Comparison of ENCODE assay signal across 8 cellular contexts in genomic region chr12:56634837-56635538, GRCh38. TPM values are rescaled to one million over a fixed set of nuclear protein-coding genes. Genes with fewer than 3 reads are reported as not detected.
DNase-seq lines count a peak whose midpoint lies in the region; ATAC-seq, FAIRE-seq and TF ChIP-seq lines count a peak whose summit lies in the region.

No MANE protein-coding gene starts in this region.

- peak overlapping the region; percentile 87 for H3K4me3 Mint-ChIP-seq in activated CD4-positive, alpha-beta T cell treated with anti-CD3 and anti-CD28 coated beads for 36 hours

- H3K4me1 Mint-ChIP-seq in activated CD4-positive, alpha-beta T cell treated with anti-CD3 and anti-CD28 coated beads for 36 hours = peaks cover 77% of the 10 kb centered on the region

- DNase-seq in GM12892 (ENCODE audit: insufficient read length) = peak; percentile 71
- peak; percentile 56 for DNase-seq in NCI-H446 treated with DMSO at 0.1 percent for 48 hours (lab: John Stamatoyannopoulos, UW)
- peak; percentile 82 for DNase-seq in activated CD4-positive, alpha-beta T cell treated with anti-CD3 and anti-CD28 coated beads for 36 hours
- DNase-seq in kidney glomerular epithelial cell (lab: John Stamatoyannopoulos, UW) = peak; percentile 87
- peak; percentile 77 for DNase-seq in stimulated activated CD4-positive, alpha-beta T cell treated with anti-CD3 and anti-CD28 coated beads, Interleukin-15, amount 100 ng/mL, for 24 hours
- no peak for DNase-seq in cortex of kidney (lab: John Stamatoyannopoulos, UW)

- TF ChIP-seq POLR2A in GM12892 (IDR thresholded peaks at IDR 0.05; ENCODE audit: low read depth, low read length) = peak; percentile 56; the same call in 1 of the 2 replicates

- peak overlapping the region; percentile 92 for H3K27ac Mint-ChIP-seq in activated CD4-positive, alpha-beta T cell treated with anti-CD3 and anti-CD28 coated beads for 36 hours

- peak overlapping the region; percentile 98 for H3K27ac ChIP-seq in cingulate gyrus (ENCODE audit: low read depth, low read length)

- CTCF ChIA-PET in activated CD4-positive, alpha-beta T cell treated with anti-CD3 and anti-CD28 coated beads for 36 hours (lab: Charles Lee) = interaction anchor here (0.6 to 3.1 kb wide), 9 partner anchors 12 to 445 kb away, joined by 3 to 33 read pairs (median 3); partner anchors contain the start of genes ATP5F1B and PTGES3

- peak; percentile 37 for ATAC-seq in HG03175 (IDR thresholded peaks at IDR 0.05; ENCODE audit: unreplicated experiment)
- ATAC-seq in activated CD4-positive, alpha-beta T cell treated with anti-CD3 and anti-CD28 coated beads for 36 hours = peak; percentile 31

- H3K9me3 Mint-ChIP-seq in activated CD4-positive, alpha-beta T cell treated with anti-CD3 and anti-CD28 coated beads for 36 hours (ENCODE audit: low read depth) = no peaks in the 10 kb centered on the region

- H3K27me3 Mint-ChIP-seq in activated CD4-positive, alpha-beta T cell treated with anti-CD3 and anti-CD28 coated beads for 36 hours = no peaks in the 10 kb centered on the region

- H3K36me3 Mint-ChIP-seq in activated CD4-positive, alpha-beta T cell treated with anti-CD3 and anti-CD28 coated beads for 36 hours (ENCODE audit: low read depth) = peaks cover 26% of the 10 kb centered on the region

- POLR2A ChIA-PET in activated CD4-positive, alpha-beta T cell treated with anti-CD3 and anti-CD28 coated beads for 36 hours (lab: Charles Lee) = interaction anchor here (0.5 to 2.2 kb wide), 7 partner anchors 10 to 351 kb away, joined by 3 to 17 read pairs (median 4); partner anchors contain the start of genes ATP5F1B and PTGES3

- peak; percentile 57 for FAIRE-seq in GM12892 (lab: Jason Lieb, UNC)

- intact Hi-C loops in activated CD4-positive, alpha-beta T cell treated with anti-CD3 and anti-CD28 coated beads for 36 hours (cut with DNase I, micrococcal nuclease) = loop anchor here in 1 of 2 experiments (5.0 to 10.0 kb wide), 8 partner anchors 303 to 1120 kb away; partner anchors contain the start of genes CDK4, DDIT3, MARCHF9 and MBD6

RNA-seq across cellular contexts. Expression of gene BAZ2A, which starts 4.9 kb away (rescaled TPM):
- 40.2 TPM for polyA plus RNA-seq in GM12892 (2012; ENCODE audit: missing spikeins)
- 100 to 1,000 TPM in 1 of 2 experiments, 10 to 100 TPM in 1; 79.4 to 129 TPM for total RNA-seq in activated CD4-positive, alpha-beta T cell treated with anti-CD3 and anti-CD28 coated beads for 36 hours

RNA-seq across cellular contexts. Expression of gene ATP5F1B, which starts 10.8 kb away (rescaled TPM):
- 1,127 TPM for polyA plus RNA-seq in GM12892 (2012; ENCODE audit: missing spikeins)
- 100 to 1,000 TPM; 756 to 818 TPM for total RNA-seq in activated CD4-positive, alpha-beta T cell treated with anti-CD3 and anti-CD28 coated beads for 36 hours

RNA-seq across cellular contexts. Expression of gene PTGES3, which starts 53.1 kb away (rescaled TPM):
- 297 TPM for polyA plus RNA-seq in GM12892 (2012; ENCODE audit: missing spikeins)
- total RNA-seq in activated CD4-positive, alpha-beta T cell treated with anti-CD3 and anti-CD28 coated beads for 36 hours = 100 to 1,000 TPM; 284 to 386 TPM
